17 cellular contexts compared by ENCODE assay signal in genomic region chr3:35899245-35899644, GRCh38.
"Had no signal": no experiment of that assay in that cellular context is flagged by ENCODE, and none has a peak within 500 bp of the region (broad histone marks: within the 10 kb centered on the region; RNA-seq: fewer than 3 reads in every experiment).

No MANE protein-coding gene starts in this region.

- H3K27me3 ChIP-seq: colonic mucosa, esophagus muscularis mucosa, foreskin keratinocyte, heart right ventricle, left lung had no signal

- H3K27ac ChIP-seq: colonic mucosa, esophagus muscularis mucosa, foreskin keratinocyte, heart right ventricle, left lung, lower lobe of right lung had no signal

- ATAC-seq: effector memory CD8-positive, alpha-beta T cell; foreskin keratinocyte; heart right ventricle; left cardiac atrium; left lung; left ventricle myocardium superior; lower lobe of right lung; mucosa of descending colon; naive thymus-derived CD8-positive, alpha-beta T cell had no signal

- H3K4me1 ChIP-seq: colonic mucosa, esophagus muscularis mucosa, foreskin keratinocyte, heart right ventricle, left lung, lower lobe of right lung had no signal

- H3K4me3 ChIP-seq: colonic mucosa, esophagus muscularis mucosa, heart right ventricle, left lung, lower lobe of right lung, mucosa of descending colon had no signal

- H3K36me3 ChIP-seq: colonic mucosa, esophagus muscularis mucosa, heart right ventricle, left lung, lower lobe of right lung had no signal

- DNase-seq: colonic mucosa; cortex of kidney; effector CD8-positive, alpha-beta T cell; effector memory CD8-positive, alpha-beta T cell; foreskin keratinocyte; glutamatergic neuron; head of caudate nucleus; heart right ventricle; hippocampal formation; left cardiac atrium; left lung; left ventricle myocardium superior; lower lobe of right lung; mucosa of descending colon; naive B cell; naive thymus-derived CD8-positive, alpha-beta T cell had no signal
